In genomic region chrX:150361070-150361776, GRCh38 we compare ENCODE assay signal across 9 cellular contexts. TPM values are rescaled to one million over a fixed set of nuclear protein-coding genes. Genes with fewer than 3 reads are reported as not detected.
DNase-seq lines count a peak whose midpoint lies in the region; ATAC-seq lines count a peak whose summit lies in the region.
"Had no signal": no experiment of that assay in that cellular context is flagged by ENCODE, and none has a peak within 500 bp of the region (broad histone marks: within the 10 kb centered on the region; RNA-seq: fewer than 3 reads in every experiment).

No MANE protein-coding gene starts in this region.

- ATAC-seq in activated naive CD8-positive, alpha-beta T cell treated with anti-CD3 and anti-CD28 coated beads, Interleukin-2, amount 10 ng/mL, durations not matched to agents 7 days and 5 days (ENCODE audit: low read depth): no peak
- no peak for ATAC-seq in stimulated activated naive CD8-positive, alpha-beta T cell treated with anti-CD3 and anti-CD28 coated beads, Interleukin-15, Interleukin-2, amounts not matched to agents 100 U/mL and 50 U/mL, for 24 hours
- ATAC-seq in HG03565 (IDR thresholded peaks at IDR 0.05; ENCODE audit: unreplicated experiment): no peak

- no peak overlapping the region for H3K27ac Mint-ChIP-seq in activated naive CD8-positive, alpha-beta T cell treated with anti-CD3 and anti-CD28 coated beads, Interleukin-2, amount 10 ng/mL, durations not matched to agents 7 days and 5 days

- peaks cover 12% of the 10 kb centered on the region for H3K4me1 Mint-ChIP-seq in activated naive CD8-positive, alpha-beta T cell treated with anti-CD3 and anti-CD28 coated beads, Interleukin-2, amount 10 ng/mL, durations not matched to agents 7 days and 5 days

- POLR2A ChIA-PET in activated naive CD8-positive, alpha-beta T cell treated with anti-CD3 and anti-CD28 coated beads, Interleukin-2, amount 10 ng/mL, durations not matched to agents 7 days and 5 days (lab: Charles Lee): no interaction called here

- H3K36me3 Mint-ChIP-seq in activated naive CD8-positive, alpha-beta T cell treated with anti-CD3 and anti-CD28 coated beads, Interleukin-2, amount 10 ng/mL, durations not matched to agents 7 days and 5 days: no peaks in the 10 kb centered on the region

- peaks cover 32% of the 10 kb centered on the region for H3K27me3 Mint-ChIP-seq in activated naive CD8-positive, alpha-beta T cell treated with anti-CD3 and anti-CD28 coated beads, Interleukin-2, amount 10 ng/mL, durations not matched to agents 7 days and 5 days

- H3K9me3 Mint-ChIP-seq in activated naive CD8-positive, alpha-beta T cell treated with anti-CD3 and anti-CD28 coated beads, Interleukin-2, amount 10 ng/mL, durations not matched to agents 7 days and 5 days: no peaks in the 10 kb centered on the region

- H3K4me3 Mint-ChIP-seq in activated naive CD8-positive, alpha-beta T cell treated with anti-CD3 and anti-CD28 coated beads, Interleukin-2, amount 10 ng/mL, durations not matched to agents 7 days and 5 days: peak overlapping the region; percentile 62

- DNase-seq in activated CD4-positive, alpha-beta T cell treated with anti-CD3 and anti-CD28 coated beads for 4 hours: peak; percentile 37 to 41
- no peak for DNase-seq in activated CD4-positive, alpha-beta T cell treated with anti-CD3 and anti-CD28 coated beads, Interleukin-2, amount 50 U/mL, for 1 hour
- DNase-seq in activated naive CD8-positive, alpha-beta T cell treated with anti-CD3 and anti-CD28 coated beads, Interleukin-2, amount 10 ng/mL, durations not matched to agents 7 days and 5 days: peak; percentile 43
- DNase-seq in islet precursor cell (peak; percentile 60), NCI-H187 (lab: John Stamatoyannopoulos, UW) (no peak), NOMO-1 treated with dmso at 0.1 percent for 144 hours (lab: John Stamatoyannopoulos, UW; ENCODE audit: unreplicated experiment) (no peak)
- DNase-seq in stimulated activated naive CD8-positive, alpha-beta T cell treated with anti-CD3 and anti-CD28 coated beads, Interleukin-15, Interleukin-2, amounts not matched to agents 100 U/mL and 50 U/mL, for 24 hours: peak; percentile 22
- DNase-seq: DND-41 had no signal

RNA-seq across cellular contexts. Expression of gene MAMLD1, which starts 1.9 kb away (rescaled TPM):
- total RNA-seq in activated naive CD8-positive, alpha-beta T cell treated with anti-CD3 and anti-CD28 coated beads, Interleukin-2, amount 10 ng/mL, durations not matched to agents 7 days and 5 days: 1 to 10 TPM; 1.6 to 2.5 TPM

Comparison
In these comparisons a context has a peak if more than half of its experiments do, and no peak if none do; other contexts are left out.
1. DNase-seq: peak in activated CD4-positive, alpha-beta T cell treated with anti-CD3 and anti-CD28 coated beads for 4 hours (2 of 2), activated naive CD8-positive, alpha-beta T cell treated with anti-CD3 and anti-CD28 coated beads, Interleukin-2, amount 10 ng/mL, durations not matched to agents 7 days and 5 days (single experiment), islet precursor cell (single experiment) and stimulated activated naive CD8-positive, alpha-beta T cell treated with anti-CD3 and anti-CD28 coated beads, Interleukin-15, Interleukin-2, amounts not matched to agents 100 U/mL and 50 U/mL, for 24 hours (single experiment); none in activated CD4-positive, alpha-beta T cell treated with anti-CD3 and anti-CD28 coated beads, Interleukin-2, amount 50 U/mL, for 1 hour (single experiment), NCI-H187 (0 of 2) and NOMO-1 treated with dmso at 0.1 percent for 144 hours (single experiment).